ENCODE assay signal across 18 cellular contexts in the genomic region with DNA sequence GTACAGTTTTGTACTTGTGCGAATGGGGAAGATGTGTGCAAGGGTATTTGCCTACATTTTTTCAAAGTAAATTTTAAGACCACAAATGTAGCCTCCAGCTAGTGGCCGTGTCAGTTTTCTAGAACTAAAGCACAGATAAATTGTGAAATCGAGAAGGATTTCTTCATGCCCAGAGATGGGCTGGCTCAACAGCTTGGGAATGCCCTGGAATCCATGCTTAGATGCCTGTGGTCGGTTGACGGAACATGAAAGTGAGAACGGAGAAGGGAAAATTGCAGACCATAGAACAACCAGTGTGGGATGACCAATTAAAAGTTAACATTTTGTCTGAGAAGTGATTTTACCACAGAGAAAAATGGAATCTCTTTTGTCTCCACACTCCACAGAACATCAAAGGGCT.
DNase-seq lines count a peak whose midpoint lies in the region; ATAC-seq and TF ChIP-seq lines count a peak whose summit lies in the region.
"Had no signal": no experiment of that assay in that cellular context is flagged by ENCODE, and none has a peak within 500 bp of the region (broad histone marks: within the 10 kb centered on the region; RNA-seq: fewer than 3 reads in every experiment).

No MANE protein-coding gene starts in this region.

- POLR2A ChIA-PET in OCI-LY7 (lab: Charles Lee), result no interaction called here

- H3K27ac ChIP-seq in OCI-LY7 (ENCODE audit: low read depth, low read length, poor library complexity, severe bottlenecking), result no peak overlapping the region
- H3K27ac ChIP-seq: BLaER1 treated with 17β-estradiol and CSF1 and Interleukin-3, amounts not matched to agents 10 nM and 100 nM had no signal

- CTCF ChIA-PET in OCI-LY7 (lab: Charles Lee; ENCODE audit: unreplicated experiment), result no interaction called here

- TF ChIP-seq CTCF in OCI-LY7 (conservative IDR thresholded peaks at IDR 0.05; ENCODE audit: low read length), result no peak

- H3K4me3 ChIP-seq in OCI-LY7 (ENCODE audit: low read depth, low read length, poor library complexity, severe bottlenecking), result no peak overlapping the region
- H3K4me3 ChIP-seq: BLaER1 treated with 17β-estradiol and CSF1 and Interleukin-3, amounts not matched to agents 10 nM and 100 nM; GM12878; GM23338 had no signal

- no peaks in the 10 kb centered on the region for H3K9me3 ChIP-seq in OCI-LY7 (ENCODE audit: low read length)
- H3K9me3 ChIP-seq: BLaER1 treated with 17β-estradiol and CSF1 and Interleukin-3, amounts not matched to agents 10 nM and 100 nM had no signal

- no peak overlapping the region for H3K4me2 ChIP-seq in OCI-LY7 (ENCODE audit: low read length)
- H3K4me2 ChIP-seq: BLaER1 treated with 17β-estradiol and CSF1 and Interleukin-3, amounts not matched to agents 10 nM and 100 nM; GM23338 had no signal

- no peak for ATAC-seq in HG03439 (IDR thresholded peaks at IDR 0.05; ENCODE audit: unreplicated experiment)
- no peak for ATAC-seq in GM21825 (IDR thresholded peaks at IDR 0.05; ENCODE audit: unreplicated experiment)
- no peak for ATAC-seq in GM18858 (IDR thresholded peaks at IDR 0.05; ENCODE audit: unreplicated experiment)
- ATAC-seq: CD8-positive, alpha-beta T cell; GM12878; GM23338; HCT116; HepG2 had no signal

- H3K4me1 ChIP-seq in OCI-LY7 (ENCODE audit: insufficient read depth, low read length, poor library complexity, severe bottlenecking), result no peaks in the 10 kb centered on the region
- H3K4me1 ChIP-seq: BLaER1 treated with 17β-estradiol and CSF1 and Interleukin-3, amounts not matched to agents 10 nM and 100 nM had no signal

- intact Hi-C loops in OCI-LY7 (cut with micrococcal nuclease; ENCODE audit: unreplicated experiment), result no loop called here

- H3K9me2 ChIP-seq in OCI-LY7 (ENCODE audit: insufficient read depth, low read length), result no peaks in the 10 kb centered on the region

- DNase-seq in NCI-H226, result peak; percentile 35
- DNase-seq in astrocyte of the hippocampus (ENCODE audit: low read depth, low spot score), result peak; percentile 54
- peak; percentile 1 for DNase-seq in fibroblast of gingiva (ENCODE audit: low read depth)
- DNase-seq in OCI-LY7 (ENCODE audit: low spot score), result no peak
- DNase-seq: Calu3; CD8-positive, alpha-beta T cell; DMS79 treated with DMSO at 0.1 percent for 48 hours; GF-D8; H7; HFFc6 had no signal

- no TSS peak for BruUV-seq in OCI-LY7 (replicated peaks; lab: Mats Ljungman, UMichigan)

- no peaks in the 10 kb centered on the region for H3K79me2 ChIP-seq in OCI-LY7 (ENCODE audit: insufficient read depth, low read depth, low read length)

- no peak overlapping the region for H2AFZ ChIP-seq in OCI-LY7 (ENCODE audit: low read length)
- H2AFZ ChIP-seq: GM23338 had no signal

- no peaks in the 10 kb centered on the region for H3K36me3 ChIP-seq in OCI-LY7 (ENCODE audit: insufficient read depth, low read length)
- H3K36me3 ChIP-seq: BLaER1 treated with 17β-estradiol and CSF1 and Interleukin-3, amounts not matched to agents 10 nM and 100 nM had no signal

- H4K20me1 ChIP-seq in OCI-LY7 (ENCODE audit: insufficient read depth, low read length), result no peaks in the 10 kb centered on the region
- H4K20me1 ChIP-seq: BLaER1 treated with 17β-estradiol and CSF1 and Interleukin-3, amounts not matched to agents 10 nM and 100 nM had no signal
